In the genomic region with DNA sequence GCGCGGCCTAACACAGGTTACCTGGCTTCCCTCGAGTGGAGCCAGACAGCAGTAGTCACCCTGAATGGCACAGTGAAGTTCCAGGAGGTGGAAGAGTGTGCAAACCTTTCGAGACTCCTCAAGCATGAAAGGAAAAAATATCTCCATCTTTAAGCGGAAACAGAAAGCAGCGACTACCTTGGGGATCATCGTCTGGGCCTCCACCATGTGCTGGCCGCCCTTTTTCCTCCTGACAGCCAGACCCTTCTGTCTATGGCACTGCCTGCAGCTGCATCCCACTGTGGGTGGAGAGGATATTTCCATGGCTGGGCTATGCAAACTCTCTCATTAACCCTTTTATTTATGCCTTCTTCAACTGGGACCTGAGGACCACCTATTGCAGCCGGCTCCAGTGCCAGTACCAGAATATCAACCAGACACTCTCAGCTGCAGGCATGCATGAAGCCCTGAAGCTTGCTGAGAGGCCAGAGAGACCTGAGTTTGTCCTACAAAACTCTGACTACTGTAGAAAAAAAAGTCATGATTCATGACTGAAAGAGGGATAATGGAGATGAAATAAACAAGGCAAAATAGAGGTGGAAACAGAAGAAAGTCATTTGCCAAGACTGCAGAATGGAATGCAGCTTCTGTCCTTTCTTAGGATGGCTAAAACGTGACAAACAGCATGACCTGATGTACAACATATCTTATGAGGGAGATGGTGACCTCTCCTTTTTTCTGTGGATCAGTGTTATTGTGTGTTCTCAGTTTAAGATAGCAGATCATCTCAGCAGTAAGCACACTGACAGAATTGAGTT, we compare ENCODE assay signal across 13 cellular contexts. TPM values are rescaled to one million over a fixed set of nuclear protein-coding genes. Genes with fewer than 3 reads are reported as not detected.
DNase-seq lines count a peak whose midpoint lies in the region; ATAC-seq and TF ChIP-seq lines count a peak whose summit lies in the region.
"Had no signal": no experiment of that assay in that cellular context is flagged by ENCODE, and none has a peak within 500 bp of the region (broad histone marks: within the 10 kb centered on the region; RNA-seq: fewer than 3 reads in every experiment).

No MANE protein-coding gene starts in this region.

- no peak for TF ChIP-seq CTCF in colonic mucosa (IDR thresholded peaks at IDR 0.05)

- peaks cover 26% of the 10 kb centered on the region for H3K79me2 ChIP-seq in GM23248 (ENCODE audit: insufficient read depth)

- DNase-seq in GM23248 = peak; percentile 39
- DNase-seq in activated naive CD8-positive, alpha-beta T cell treated with anti-CD3 and anti-CD28 coated beads, Interleukin-2, amount 10 ng/mL, durations not matched to agents 7 days and 5 days = no peak
- no peak for DNase-seq in naive thymus-derived CD8-positive, alpha-beta T cell
- DNase-seq in colonic mucosa = no peak
- no peak for DNase-seq in activated CD4-positive, alpha-beta T cell treated with anti-CD3 and anti-CD28 coated beads for 48 hours
- DNase-seq: NCI-H187 treated with DMSO at 0.1 percent for 48 hours; NK-92 treated with Interleukin-12 subunit alpha and Interleukin-12 subunit beta, amount 100 ng/mL, for 24 hours; nucleus accumbens had no signal

- peaks cover 38% of the 10 kb centered on the region for H3K27me3 Mint-ChIP-seq in activated naive CD8-positive, alpha-beta T cell treated with anti-CD3 and anti-CD28 coated beads, Interleukin-2, amount 10 ng/mL, durations not matched to agents 7 days and 5 days
- H3K27me3 Mint-ChIP-seq in naive thymus-derived CD8-positive, alpha-beta T cell = peaks cover 0 to 20% (median 0%) of the 10 kb centered on the region in 5 donors

- intact Hi-C loops in colonic mucosa (cut with DNase I) = loop anchor here (5.0 to 10.0 kb wide), 2 partner anchors 40 to 92 kb away; a partner anchor contains a TSS

- H3K36me3 ChIP-seq in BLaER1 = no peaks in the 10 kb centered on the region
- H3K36me3 ChIP-seq in GM23248 (ENCODE audit: low read depth) = no peaks in the 10 kb centered on the region
- no peaks in the 10 kb centered on the region for H3K36me3 ChIP-seq in colonic mucosa

- H3K36me3 Mint-ChIP-seq in activated naive CD8-positive, alpha-beta T cell treated with anti-CD3 and anti-CD28 coated beads, Interleukin-2, amount 10 ng/mL, durations not matched to agents 7 days and 5 days = no peaks in the 10 kb centered on the region
- no peaks in the 10 kb centered on the region for H3K36me3 Mint-ChIP-seq in naive thymus-derived CD8-positive, alpha-beta T cell

- POLR2A ChIA-PET in activated naive CD8-positive, alpha-beta T cell treated with anti-CD3 and anti-CD28 coated beads, Interleukin-2, amount 10 ng/mL, durations not matched to agents 7 days and 5 days (lab: Charles Lee) = no interaction called here
- POLR2A ChIA-PET in naive thymus-derived CD8-positive, alpha-beta T cell (lab: Charles Lee) = no interaction called here

- H3K4me1 Mint-ChIP-seq in activated naive CD8-positive, alpha-beta T cell treated with anti-CD3 and anti-CD28 coated beads, Interleukin-2, amount 10 ng/mL, durations not matched to agents 7 days and 5 days = peaks cover 16% of the 10 kb centered on the region
- peaks cover 18 to 38% (median 28%) of the 10 kb centered on the region in 4 donors for H3K4me1 Mint-ChIP-seq in naive thymus-derived CD8-positive, alpha-beta T cell

- no peak overlapping the region for H3K4me3 ChIP-seq in BLaER1
- H3K4me3 ChIP-seq in GM23248 = peak overlapping the region; percentile 87
- no peak overlapping the region for H3K4me3 ChIP-seq in colonic mucosa

- H3K27me3 ChIP-seq in BLaER1 (peaks cover 24% of the 10 kb centered on the region), GM23248 (replicated peaks; ENCODE audit: insufficient read depth) (no peaks in the 10 kb centered on the region), colonic mucosa (no peaks in the 10 kb centered on the region)

- H4K20me1 ChIP-seq in BLaER1 (no peaks in the 10 kb centered on the region), GM23248 (ENCODE audit: insufficient read depth) (no peaks in the 10 kb centered on the region)

- H3K4me3 Mint-ChIP-seq in activated naive CD8-positive, alpha-beta T cell treated with anti-CD3 and anti-CD28 coated beads, Interleukin-2, amount 10 ng/mL, durations not matched to agents 7 days and 5 days = peak overlapping the region; percentile 73
- peak overlapping the region; percentile 71 to 95 (median 88) for H3K4me3 Mint-ChIP-seq in naive thymus-derived CD8-positive, alpha-beta T cell

- no peak for ATAC-seq in activated naive CD8-positive, alpha-beta T cell treated with anti-CD3 and anti-CD28 coated beads, Interleukin-2, amount 10 ng/mL, durations not matched to agents 7 days and 5 days (ENCODE audit: low read depth)
- no peak for ATAC-seq in naive thymus-derived CD8-positive, alpha-beta T cell
- ATAC-seq in GM21381 (IDR thresholded peaks at IDR 0.05; ENCODE audit: unreplicated experiment) = no peak
- ATAC-seq in HG02798 (IDR thresholded peaks at IDR 0.05; ENCODE audit: poor library complexity, unreplicated experiment) = no peak
- ATAC-seq: SK-N-SH treated with all-trans-retinoic acid at 6 μM for 48 hours had no signal

- H3K9me2 ChIP-seq in GM23248 (ENCODE audit: insufficient read depth) = no peaks in the 10 kb centered on the region

- H3K9me3 ChIP-seq in BLaER1 (no peaks in the 10 kb centered on the region), GM23248 (ENCODE audit: low read depth) (no peaks in the 10 kb centered on the region), colonic mucosa (no peaks in the 10 kb centered on the region)

- H3K4me2 ChIP-seq in BLaER1 (peak overlapping the region; percentile 100; the same call in 1 of the 2 replicates), GM23248 (ENCODE audit: unreplicated experiment) (peak overlapping the region; percentile 56)

- H3K9me3 Mint-ChIP-seq in activated naive CD8-positive, alpha-beta T cell treated with anti-CD3 and anti-CD28 coated beads, Interleukin-2, amount 10 ng/mL, durations not matched to agents 7 days and 5 days = no peaks in the 10 kb centered on the region
- H3K9me3 Mint-ChIP-seq in naive thymus-derived CD8-positive, alpha-beta T cell = no peaks in the 10 kb centered on the region

- H3F3A ChIP-seq in GM23248 (ENCODE audit: insufficient read depth) = peaks cover 16% of the 10 kb centered on the region

- 89 to 90% methylated on average over 10 of the region's 10 CpGs for WGBS in GM23248 (ENCODE audit: low coverage in 1 of 2, low lambda C conversion rate in 2 of 2, missing lambda C conversion rate in 2 of 2), 2 experiments

- in situ Hi-C loops in GM23248 (cut with MboI) = no loop called here

- H3K27ac ChIP-seq in BLaER1 (no peak overlapping the region), GM23248 (no peak overlapping the region; the same call in 1 of the 2 replicates), colonic mucosa (no peak overlapping the region)

- H2AFZ ChIP-seq in GM23248 = no peak overlapping the region; the same call in 1 of the 2 replicates

- H3K27ac Mint-ChIP-seq in activated naive CD8-positive, alpha-beta T cell treated with anti-CD3 and anti-CD28 coated beads, Interleukin-2, amount 10 ng/mL, durations not matched to agents 7 days and 5 days = no peak overlapping the region
- peak overlapping the region in 6 of 10 donors; percentile 31 to 91 (median 68) for H3K27ac Mint-ChIP-seq in naive thymus-derived CD8-positive, alpha-beta T cell

- H3K9ac ChIP-seq in BLaER1 = no peak overlapping the region
- no peak overlapping the region for H3K9ac ChIP-seq in GM23248
- no peak overlapping the region for H3K9ac ChIP-seq in colonic mucosa (ENCODE audit: low read depth in 2 of 2, low read length in 2 of 2)

- H3K4me1 ChIP-seq in BLaER1 (peaks cover 18% of the 10 kb centered on the region), GM23248 (ENCODE audit: insufficient read depth) (peaks cover 23% of the 10 kb centered on the region), colonic mucosa (no peaks in the 10 kb centered on the region)

RNA-seq across cellular contexts. Expression of a gene that starts 2.4 kb away (rescaled TPM):
- total RNA-seq in GM23248 (2014; rRNA removed; shearing (Covaris generic)) = 14.5 and 17.4 TPM in 2 replicates
- polyA plus RNA-seq in GM23248 (2016; fragmentation: Nextera tagmentation; extraction: Ambion mirVana) = 83.0 and 92.9 TPM in 2 replicates
- 10 to 100 TPM; 13.9 to 17.6 TPM for total RNA-seq in activated naive CD8-positive, alpha-beta T cell treated with anti-CD3 and anti-CD28 coated beads, Interleukin-2, amount 10 ng/mL, durations not matched to agents 7 days and 5 days
- 10 to 100 TPM in 1 of 2 experiments, 1 to 10 TPM in 1; 9.8 to 13.1 TPM for total RNA-seq in naive thymus-derived CD8-positive, alpha-beta T cell
- polyA plus RNA-seq in naive thymus-derived CD8-positive, alpha-beta T cell = 10 to 100 TPM; 23.3 to 40.2 (median 25.8) TPM
- 10 to 100 TPM; 40.9 to 61.9 TPM for total RNA-seq in colonic mucosa

RNA-seq across cellular contexts. Expression of a gene that starts 41.7 kb away (rescaled TPM):
- 5.0 and 6.4 TPM in 2 replicates for total RNA-seq in GM23248 (2014; rRNA removed; shearing (Covaris generic))
- polyA plus RNA-seq in GM23248 (2016; fragmentation: Nextera tagmentation; extraction: Ambion mirVana) = 5.1 and 5.6 TPM in 2 replicates
- total RNA-seq in activated naive CD8-positive, alpha-beta T cell treated with anti-CD3 and anti-CD28 coated beads, Interleukin-2, amount 10 ng/mL, durations not matched to agents 7 days and 5 days = 1 to 10 TPM; 5.1 to 6.8 TPM
- total RNA-seq in naive thymus-derived CD8-positive, alpha-beta T cell = 1 to 10 TPM; 4.8 to 5.0 TPM
- polyA plus RNA-seq in naive thymus-derived CD8-positive, alpha-beta T cell = 1 to 10 TPM; 2.5 to 4.3 (median 2.7) TPM
- 1 to 10 TPM; 1.5 to 2.0 TPM for total RNA-seq in colonic mucosa

RNA-seq across cellular contexts. Expression of a gene that starts 50.5 kb away (rescaled TPM):
- total RNA-seq in GM23248 (2014; rRNA removed; shearing (Covaris generic)) = not detected in 2 replicates
- not detected in 2 replicates for polyA plus RNA-seq in GM23248 (2016; fragmentation: Nextera tagmentation; extraction: Ambion mirVana)
- not detected for total RNA-seq in activated naive CD8-positive, alpha-beta T cell treated with anti-CD3 and anti-CD28 coated beads, Interleukin-2, amount 10 ng/mL, durations not matched to agents 7 days and 5 days
- total RNA-seq in naive thymus-derived CD8-positive, alpha-beta T cell = not detected
- under 1 TPM in 1 of 3 donors, not detected in 2; 0.43 TPM for polyA plus RNA-seq in naive thymus-derived CD8-positive, alpha-beta T cell
- total RNA-seq in colonic mucosa = under 1 TPM in 1 of 2 donors, not detected in 1; 0.27 TPM
- total RNA-seq: activated CD8-positive, alpha-beta memory T cell treated with anti-CD3 and anti-CD28 coated beads for 36 hours had no signal
